1 cellular context compared by ENCODE assay signal in genomic region chr2:66889632-66889882, GRCh38.
TF ChIP-seq lines count a peak whose summit lies in the region.

No MANE protein-coding gene starts in this region.

TF ChIP-seq in IMR-90, 13 proteins besides CTCF, POLR2A, EP300 and RAD21 (continued from another document):
- no peak for TF ChIP-seq CHD1 (IDR thresholded peaks at IDR 0.05; ENCODE audit: low read depth, low read length)
- no peak for TF ChIP-seq CEBPB (IDR thresholded peaks at IDR 0.05; ENCODE audit: low read depth, low read length)
- TF ChIP-seq, protein P1, sequence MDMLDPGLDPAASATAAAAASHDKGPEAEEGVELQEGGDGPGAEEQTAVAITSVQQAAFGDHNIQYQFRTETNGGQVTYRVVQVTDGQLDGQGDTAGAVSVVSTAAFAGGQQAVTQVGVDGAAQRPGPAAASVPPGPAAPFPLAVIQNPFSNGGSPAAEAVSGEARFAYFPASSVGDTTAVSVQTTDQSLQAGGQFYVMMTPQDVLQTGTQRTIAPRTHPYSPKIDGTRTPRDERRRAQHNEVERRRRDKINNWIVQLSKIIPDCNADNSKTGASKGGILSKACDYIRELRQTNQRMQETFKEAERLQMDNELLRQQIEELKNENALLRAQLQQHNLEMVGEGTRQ (IDR thresholded peaks at IDR 0.05; ENCODE audit: low read depth, low read length) = no peak
- TF ChIP-seq MAZ (IDR thresholded peaks at IDR 0.05; ENCODE audit: borderline replicate concordance, low read depth, low read length) = no peak
